Comparison of ENCODE assay signal across 13 cellular contexts in genomic region chr3:31357451-31357850, GRCh38.
"Had no signal": no experiment of that assay in that cellular context is flagged by ENCODE, and none has a peak within 500 bp of the region (broad histone marks: within the 10 kb centered on the region; RNA-seq: fewer than 3 reads in every experiment).

No MANE protein-coding gene starts in this region.

- H3K9me3 ChIP-seq: ascending aorta, lower lobe of right lung, stomach, testis had no signal

- H3K27me3 Mint-ChIP-seq: type B pancreatic cell had no signal

- H3K9ac ChIP-seq: parathyroid adenoma had no signal

- H3K4me3 Mint-ChIP-seq: mesothelial cell of epicardium; natural killer cell treated with Interleukin-12 subunit alpha and Interleukin-12 subunit beta and Interleukin-15 and Interleukin-18, amount 100 ng/mL, for 72 hours; T-helper 2 cell treated with Interferon-gamma antibody and Interleukin-4, amounts not matched to agents 5 μg/mL and 100 μg/mL, for 36 hours; type B pancreatic cell had no signal

- H2AFZ ChIP-seq: parathyroid adenoma had no signal

- DNase-seq: activated effector memory CD4-positive, alpha-beta T cell treated with anti-CD3 and anti-CD28 coated beads, Interleukin-2, amount 50 U/mL, for 16 hours; cerebellar nuclear complex; cortex of kidney; stomach; SW 1271; testis had no signal

- H3K79me2 ChIP-seq: parathyroid adenoma had no signal

- H3K4me1 ChIP-seq: ascending aorta had no signal

- ATAC-seq: natural killer cell treated with Interleukin-12 subunit alpha and Interleukin-12 subunit beta and Interleukin-15 and Interleukin-18, amount 100 ng/mL, for 72 hours had no signal

- H3K27ac Mint-ChIP-seq: mesothelial cell of epicardium; natural killer cell treated with Interleukin-12 subunit alpha and Interleukin-12 subunit beta and Interleukin-15 and Interleukin-18, amount 100 ng/mL, for 72 hours; T-helper 2 cell treated with Interferon-gamma antibody and Interleukin-4, amounts not matched to agents 5 μg/mL and 100 μg/mL, for 36 hours; type B pancreatic cell had no signal

- H3K27ac ChIP-seq: ascending aorta, lower lobe of right lung, parathyroid adenoma, stomach, testis had no signal

- H3K36me3 ChIP-seq: ascending aorta, lower lobe of right lung, stomach had no signal

- H3K4me3 ChIP-seq: ascending aorta, lower lobe of right lung, stomach, testis had no signal

- H3K27me3 ChIP-seq: ascending aorta, stomach, testis had no signal
